Comparison of ENCODE assay signal across 35 cellular contexts in the genomic region with DNA sequence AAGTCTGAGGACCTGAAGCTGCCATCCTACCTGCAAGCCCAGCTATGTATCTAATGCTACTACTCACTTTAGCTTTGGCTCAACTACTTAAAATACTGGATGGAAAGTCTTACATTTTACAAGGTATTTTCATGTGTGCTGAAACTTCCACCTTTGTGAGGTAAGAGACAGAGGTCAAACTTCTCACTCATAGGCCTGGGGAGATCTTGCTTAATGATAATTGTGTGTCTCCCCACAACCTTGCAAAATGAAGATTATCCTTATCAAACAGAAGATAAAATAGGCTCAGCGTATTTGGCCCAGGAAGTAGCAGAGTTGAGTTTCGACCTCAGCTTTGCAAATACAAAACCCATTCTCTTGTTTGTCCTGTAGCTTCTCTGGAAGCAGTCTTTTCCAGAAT.
DNase-seq lines count a peak whose midpoint lies in the region; ATAC-seq and TF ChIP-seq lines count a peak whose summit lies in the region.
"Had no signal": no experiment of that assay in that cellular context is flagged by ENCODE, and none has a peak within 500 bp of the region (broad histone marks: within the 10 kb centered on the region; RNA-seq: fewer than 3 reads in every experiment).

No MANE protein-coding gene starts in this region.

- H3K36me3 ChIP-seq in cardiac muscle cell (no peaks in the 10 kb centered on the region), left ventricle myocardium inferior (no peaks in the 10 kb centered on the region), mesendoderm (ENCODE audit: control insufficient read depth, insufficient read depth, low read length) (peaks cover 5% of the 10 kb centered on the region), osteoblast (ENCODE audit: insufficient read depth, low read length) (peaks cover 26% of the 10 kb centered on the region)
- H3K36me3 ChIP-seq in naive thymus-derived CD4-positive, alpha-beta T cell (ENCODE audit: control insufficient read depth in 2 of 3, insufficient read depth in 3 of 3, low read length in 3 of 3), result peaks cover 0 to 8% (median 0%) of the 10 kb centered on the region in 3 experiments

- H3K79me1 ChIP-seq in mesendoderm (ENCODE audit: low read length), result no peaks in the 10 kb centered on the region

- no CpG with 5 or more reads among the region's 2 CpGs for WGBS in mesendoderm (ENCODE audit: extremely low coverage, insufficient coverage, low lambda C conversion rate)

- H2BK120ac ChIP-seq in mesendoderm (ENCODE audit: low read depth, low read length), result no peak overlapping the region

- CTCF ChIA-PET in naive thymus-derived CD4-positive, alpha-beta T cell (lab: Charles Lee), result no interaction called here

- H3K4me1 ChIP-seq in cardiac muscle cell (ENCODE audit: low read depth) (peaks cover 13% of the 10 kb centered on the region), left ventricle myocardium inferior (peaks cover 4% of the 10 kb centered on the region), mesendoderm (ENCODE audit: control insufficient read depth, low read depth, low read length) (no peaks in the 10 kb centered on the region), osteoblast (ENCODE audit: insufficient read depth, low read length) (peaks cover 7% of the 10 kb centered on the region)
- H3K4me1 ChIP-seq in naive thymus-derived CD4-positive, alpha-beta T cell (ENCODE audit: control insufficient read depth in 2 of 2, insufficient read depth in 2 of 2, low read length in 2 of 2), result no peaks in the 10 kb centered on the region
- H3K4me1 ChIP-seq: A549; BE2C; BLaER1; BLaER1 treated with 17β-estradiol and CSF1 and Interleukin-3, amounts not matched to agents 10 nM and 100 nM; Caco-2 had no signal

- H2AK5ac ChIP-seq in mesendoderm (ENCODE audit: low read length), result no peak overlapping the region

- H2BK15ac ChIP-seq in mesendoderm (replicated peaks; ENCODE audit: low read depth), result no peak overlapping the region

- peaks cover 4 to 59% (median 18%) of the 10 kb centered on the region in 5 donors for H3K36me3 Mint-ChIP-seq in naive thymus-derived CD4-positive, alpha-beta T cell
- H3K36me3 Mint-ChIP-seq in osteocyte (ENCODE audit: unreplicated experiment), result peaks cover 4% of the 10 kb centered on the region
- H3K36me3 Mint-ChIP-seq: CD4-positive, alpha-beta memory T cell had no signal

- H3K27ac ChIP-seq in cardiac muscle cell (peak overlapping the region; percentile 49), left ventricle myocardium inferior (replicated peaks) (no peak overlapping the region), mesendoderm (ENCODE audit: low read depth, low read length) (no peak overlapping the region), osteoblast (ENCODE audit: low read depth, low read length) (no peak overlapping the region)
- H3K27ac ChIP-seq in naive thymus-derived CD4-positive, alpha-beta T cell (ENCODE audit: low read depth, low read length), result no peak overlapping the region
- H3K27ac ChIP-seq: 22Rv1; A549; BLaER1; BLaER1 treated with 17β-estradiol and CSF1 and Interleukin-3, amounts not matched to agents 10 nM and 100 nM; C4-2B had no signal

- no peak overlapping the region for H2AFZ ChIP-seq in osteoblast (ENCODE audit: low read length)

- H3K4me3 Mint-ChIP-seq in naive thymus-derived CD4-positive, alpha-beta T cell, result no peak overlapping the region
- H3K4me3 Mint-ChIP-seq in osteocyte (ENCODE audit: unreplicated experiment), result no peak overlapping the region
- H3K4me3 Mint-ChIP-seq: B cell; CD14-positive monocyte; CD4-positive, alpha-beta memory T cell; CD4-positive, alpha-beta T cell; CD4-positive, CD25-positive, alpha-beta regulatory T cell; CD8-positive, alpha-beta memory T cell; CD8-positive, alpha-beta T cell had no signal

- no peaks in the 10 kb centered on the region for H3K27me3 ChIP-seq in cardiac muscle cell
- H3K27me3 ChIP-seq in left ventricle myocardium inferior (ENCODE audit: low read depth), result no peaks in the 10 kb centered on the region
- no peaks in the 10 kb centered on the region for H3K27me3 ChIP-seq in mesendoderm (ENCODE audit: insufficient read depth, low read length, poor library complexity)
- no peaks in the 10 kb centered on the region for H3K27me3 ChIP-seq in naive thymus-derived CD4-positive, alpha-beta T cell (ENCODE audit: control insufficient read depth in 2 of 2, insufficient read depth in 2 of 2, low read length in 2 of 2)
- H3K27me3 ChIP-seq in osteoblast (ENCODE audit: insufficient read depth, low read length), result no peaks in the 10 kb centered on the region
- H3K27me3 ChIP-seq: BE2C; BLaER1; BLaER1 treated with 17β-estradiol and CSF1 and Interleukin-3, amounts not matched to agents 10 nM and 100 nM had no signal

- no peak overlapping the region for H3K4ac ChIP-seq in mesendoderm (ENCODE audit: low read depth, low read length)

- H3K9me3 ChIP-seq in cardiac muscle cell (ENCODE audit: low read depth), result no peaks in the 10 kb centered on the region
- H3K9me3 ChIP-seq in left ventricle myocardium inferior (replicated peaks), result no peaks in the 10 kb centered on the region
- no peaks in the 10 kb centered on the region for H3K9me3 ChIP-seq in naive thymus-derived CD4-positive, alpha-beta T cell (ENCODE audit: control insufficient read depth in 2 of 3, low read length in 3 of 3)
- H3K9me3 ChIP-seq in osteoblast (ENCODE audit: low read depth, low read length), result no peaks in the 10 kb centered on the region
- H3K9me3 ChIP-seq: A549, BE2C, BLaER1 had no signal

- no peak overlapping the region for H4K5ac ChIP-seq in mesendoderm (ENCODE audit: low read length)

- H3K4me3 ChIP-seq in cardiac muscle cell, result no peak overlapping the region
- H3K4me3 ChIP-seq in left ventricle myocardium inferior, result no peak overlapping the region
- no peak overlapping the region for H3K4me3 ChIP-seq in mesendoderm (ENCODE audit: low read length)
- H3K4me3 ChIP-seq in naive thymus-derived CD4-positive, alpha-beta T cell (ENCODE audit: low read length), result no peak overlapping the region
- no peak overlapping the region for H3K4me3 ChIP-seq in osteoblast (ENCODE audit: insufficient read depth, low read length)
- H3K4me3 ChIP-seq: A549; BLaER1; BLaER1 treated with 17β-estradiol and CSF1 and Interleukin-3, amounts not matched to agents 10 nM and 100 nM had no signal

- DNase-seq in cardiac muscle cell (ENCODE audit: low read depth in 1 of 2, low spot score in 1 of 2), result no peak
- no peak for DNase-seq in left ventricle myocardium inferior
- peak; percentile 45 for DNase-seq in amniotic epithelial cell (ENCODE audit: low read depth)
- peak; percentile 28 for DNase-seq in mesendoderm
- DNase-seq in naive thymus-derived CD4-positive, alpha-beta T cell, result no peak
- DNase-seq in osteoblast (ENCODE audit: insufficient read length, low spot score, missing footprints), result no peak
- no peak for DNase-seq in osteocyte (ENCODE audit: extremely low spot score, unreplicated experiment)
- DNase-seq: 8988T; ACHN; AML-193; BE2C; C1 segment of cervical spinal cord; Caco-2; Calu3; CD4-positive, alpha-beta memory T cell; CD4-positive, alpha-beta T cell; CD4-positive, CD25-positive, alpha-beta regulatory T cell; CD8-positive, alpha-beta memory T cell; CD8-positive, alpha-beta T cell; COR-L47; DMS 273 treated with DMSO at 0.1 percent for 48 hours; DMS153; DMS53; DMS79; DMS79 treated with DMSO at 0.1 percent for 48 hours; DND-41; EL had no signal

- H4K8ac ChIP-seq in mesendoderm (ENCODE audit: low read depth, low read length), result no peak overlapping the region

- POLR2A ChIA-PET in naive thymus-derived CD4-positive, alpha-beta T cell (lab: Charles Lee), result no interaction called here

- ATAC-seq in naive thymus-derived CD4-positive, alpha-beta T cell, result peak; percentile 59
- no peak for ATAC-seq in GM21576 (IDR thresholded peaks at IDR 0.05; ENCODE audit: unreplicated experiment)
- ATAC-seq: A549; CD8-positive, alpha-beta T cell had no signal

- no peak overlapping the region for H3K18ac ChIP-seq in mesendoderm (ENCODE audit: low read length)

- TF ChIP-seq CTCF in cardiac muscle cell (IDR thresholded peaks at IDR 0.05; ENCODE audit: low read depth, low read length), result no peak
- no peak for TF ChIP-seq CTCF in left ventricle myocardium inferior (IDR thresholded peaks at IDR 0.05; ENCODE audit: borderline replicate concordance)
- no peak for TF ChIP-seq CTCF in osteoblast (IDR thresholded peaks at IDR 0.05; ENCODE audit: extremely low read depth, low read depth, low read length)
- no peak for TF ChIP-seq CTCF in osteocyte (IDR thresholded peaks at IDR 0.05)

- no peak overlapping the region for H2BK5ac ChIP-seq in mesendoderm (ENCODE audit: low read length)

- intact Hi-C loops in left ventricle myocardium inferior (cut with micrococcal nuclease), result loop anchor here (10.0 kb wide), 1 partner anchor 858 kb away; no protein-coding TSS in a partner anchor
- intact Hi-C loops in naive thymus-derived CD4-positive, alpha-beta T cell (cut with micrococcal nuclease), result no loop called here

- H3K4me2 ChIP-seq in mesendoderm (ENCODE audit: low read length) (no peak overlapping the region), osteoblast (ENCODE audit: insufficient read depth, low read length) (no peak overlapping the region)
- H3K4me2 ChIP-seq: A549; BLaER1; BLaER1 treated with 17β-estradiol and CSF1 and Interleukin-3, amounts not matched to agents 10 nM and 100 nM had no signal

- no peaks in the 10 kb centered on the region for H3K9me3 Mint-ChIP-seq in naive thymus-derived CD4-positive, alpha-beta T cell
- H3K9me3 Mint-ChIP-seq in osteocyte (ENCODE audit: unreplicated experiment), result no peaks in the 10 kb centered on the region
- H3K9me3 Mint-ChIP-seq: CD14-positive monocyte; CD4-positive, alpha-beta memory T cell; CD4-positive, alpha-beta T cell; CD8-positive, alpha-beta memory T cell; CD8-positive, alpha-beta T cell had no signal

- no peak overlapping the region for H3K9ac ChIP-seq in mesendoderm (ENCODE audit: low read length)
- H3K9ac ChIP-seq: BLaER1; BLaER1 treated with 17β-estradiol and CSF1 and Interleukin-3, amounts not matched to agents 10 nM and 100 nM had no signal

- H3K27me3 Mint-ChIP-seq in naive thymus-derived CD4-positive, alpha-beta T cell, result no peaks in the 10 kb centered on the region
- no peaks in the 10 kb centered on the region for H3K27me3 Mint-ChIP-seq in osteocyte (ENCODE audit: unreplicated experiment)
- H3K27me3 Mint-ChIP-seq: B cell; CD4-positive, alpha-beta memory T cell; CD4-positive, alpha-beta T cell; CD4-positive, CD25-positive, alpha-beta regulatory T cell had no signal

- H3K27ac Mint-ChIP-seq in naive thymus-derived CD4-positive, alpha-beta T cell, result no peak overlapping the region
- H3K27ac Mint-ChIP-seq in osteocyte (ENCODE audit: unreplicated experiment), result no peak overlapping the region
- H3K27ac Mint-ChIP-seq: B cell; CD4-positive, alpha-beta memory T cell; CD4-positive, alpha-beta T cell; CD8-positive, alpha-beta T cell had no signal

- H3K4me1 Mint-ChIP-seq in naive thymus-derived CD4-positive, alpha-beta T cell, result no peaks in the 10 kb centered on the region
- H3K4me1 Mint-ChIP-seq in osteocyte (ENCODE audit: unreplicated experiment), result peaks cover 19% of the 10 kb centered on the region
- H3K4me1 Mint-ChIP-seq: B cell; CD14-positive monocyte; CD4-positive, alpha-beta memory T cell; CD4-positive, CD25-positive, alpha-beta regulatory T cell; CD8-positive, alpha-beta memory T cell had no signal

- H3K79me2 ChIP-seq in mesendoderm (ENCODE audit: control insufficient read depth, insufficient read depth, low read length) (no peaks in the 10 kb centered on the region), osteoblast (ENCODE audit: insufficient read depth, low read length) (peaks cover under 1% of the 10 kb centered on the region)

- peak overlapping the region; percentile 70 for H3K23ac ChIP-seq in mesendoderm (ENCODE audit: low read length)

- no peaks in the 10 kb centered on the region for H4K20me1 ChIP-seq in osteoblast (ENCODE audit: insufficient read depth, low read length)
- H4K20me1 ChIP-seq: BLaER1 had no signal

- H3K56ac ChIP-seq in mesendoderm (ENCODE audit: low read length), result no peak overlapping the region

Comparison
In these comparisons a context has a peak if more than half of its experiments do, and no peak if none do; other contexts are left out.
1. DNase-seq: peak in amniotic epithelial cell (single experiment) and mesendoderm (single experiment); none in cardiac muscle cell (0 of 2), left ventricle myocardium inferior (single experiment), naive thymus-derived CD4-positive, alpha-beta T cell (0 of 9), osteoblast (single experiment) and osteocyte (single experiment).